ENCODE assay signal across 8 cellular contexts in genomic region chr10:86960003-86960862, GRCh38. TPM values are rescaled to one million over a fixed set of nuclear protein-coding genes. Genes with fewer than 3 reads are reported as not detected.
DNase-seq lines count a peak whose midpoint lies in the region; ATAC-seq lines count a peak whose summit lies in the region.

No MANE protein-coding gene starts in this region.

- H3K36me3 ChIP-seq in mesodermal cell (ENCODE audit: control insufficient read depth, insufficient read depth, low read length) = no peaks in the 10 kb centered on the region

- peak; percentile 72 for ATAC-seq in GM18909 (IDR thresholded peaks at IDR 0.05; ENCODE audit: poor library complexity, unreplicated experiment)
- ATAC-seq in HG03342 (IDR thresholded peaks at IDR 0.05; ENCODE audit: unreplicated experiment) = peak; percentile 66

- WGBS in mesodermal cell (ENCODE audit: insufficient coverage in 2 of 2), 2 experiments = 75 to 78% methylated on average over 33 to 35 of the region's 37 CpGs

- H3K4me1 ChIP-seq in mesodermal cell (ENCODE audit: control insufficient read depth, insufficient read depth, low read length, poor library complexity, severe bottlenecking) = peaks cover 41% of the 10 kb centered on the region

- DNase-seq in COLO668 (lab: John Stamatoyannopoulos, UW; ENCODE audit: unreplicated experiment) (peak; percentile 27), SK-N-DZ (ENCODE audit: low spot score) (peak; percentile 82), ecto neural progenitor cell (ENCODE audit: low spot score) (peak; percentile 71), LoVo (ENCODE audit: low spot score) (no peak)
- no peak for DNase-seq in effector CD8-positive, alpha-beta T cell (lab: John Stamatoyannopoulos, UW)

- no peaks in the 10 kb centered on the region for H3K9me3 ChIP-seq in mesodermal cell (ENCODE audit: control insufficient read depth, low read length)

- no peak overlapping the region for H3K4me3 ChIP-seq in mesodermal cell (ENCODE audit: extremely low read depth, insufficient read depth, low read length, poor library complexity, severe bottlenecking)

- peak overlapping the region; percentile 76 for H3K27ac ChIP-seq in mesodermal cell (ENCODE audit: low read depth, low read length, severe bottlenecking)

RNA-seq across cellular contexts. Expression of gene SNCG, which starts 1.8 kb away (rescaled TPM):
- 107 and 138 TPM in 2 replicates for polyA plus RNA-seq in SK-N-DZ (2014; cell fraction: cytosol; rRNA removed)
- 117 and 139 TPM in 2 replicates for polyA plus RNA-seq in SK-N-DZ (2014; cell fraction: nucleus; rRNA removed)
- 23.5 TPM for polyA plus RNA-seq in mesodermal cell (2013, experiment 1 of 2)
- 18.6 TPM for polyA plus RNA-seq in mesodermal cell (2013, experiment 2 of 2)

RNA-seq across cellular contexts. Expression of gene MMRN2, which starts 2.8 kb away (rescaled TPM):
- 5.3 and 5.5 TPM in 2 replicates for polyA plus RNA-seq in SK-N-DZ (2014; cell fraction: cytosol; rRNA removed)
- polyA plus RNA-seq in SK-N-DZ (2014; cell fraction: nucleus; rRNA removed) = 9.7 and 14.5 TPM in 2 replicates
- 46.3 TPM for polyA plus RNA-seq in mesodermal cell (2013, experiment 1 of 2)
- 27.6 TPM for polyA plus RNA-seq in mesodermal cell (2013, experiment 2 of 2)

RNA-seq across cellular contexts. Expression of gene ADIRF, which starts 8.0 kb away (rescaled TPM):
- not detected in 2 replicates for polyA plus RNA-seq in SK-N-DZ (2014; cell fraction: cytosol; rRNA removed)
- not detected in 2 replicates for polyA plus RNA-seq in SK-N-DZ (2014; cell fraction: nucleus; rRNA removed)
- polyA plus RNA-seq in mesodermal cell (2013, experiment 1 of 2) = 0.48 TPM
- not detected for polyA plus RNA-seq in mesodermal cell (2013, experiment 2 of 2)

RNA-seq across cellular contexts. Expression of gene FAM25A, which starts 59.9 kb away (rescaled TPM):
- not detected in 2 replicates for polyA plus RNA-seq in SK-N-DZ (2014; cell fraction: cytosol; rRNA removed)
- polyA plus RNA-seq in SK-N-DZ (2014; cell fraction: nucleus; rRNA removed) = not detected in 2 replicates
- not detected for polyA plus RNA-seq in mesodermal cell (2013, experiment 1 of 2)
- not detected for polyA plus RNA-seq in mesodermal cell (2013, experiment 2 of 2)

Comparison
In these comparisons a context has a peak if more than half of its experiments do, and no peak if none do; other contexts are left out.
1. DNase-seq: peak in COLO668 (single experiment), SK-N-DZ (single experiment) and ecto neural progenitor cell (single experiment); none in effector CD8-positive, alpha-beta T cell (single experiment) and LoVo (single experiment).